Comparison of ENCODE assay signal across 10 cellular contexts in the genomic region with DNA sequence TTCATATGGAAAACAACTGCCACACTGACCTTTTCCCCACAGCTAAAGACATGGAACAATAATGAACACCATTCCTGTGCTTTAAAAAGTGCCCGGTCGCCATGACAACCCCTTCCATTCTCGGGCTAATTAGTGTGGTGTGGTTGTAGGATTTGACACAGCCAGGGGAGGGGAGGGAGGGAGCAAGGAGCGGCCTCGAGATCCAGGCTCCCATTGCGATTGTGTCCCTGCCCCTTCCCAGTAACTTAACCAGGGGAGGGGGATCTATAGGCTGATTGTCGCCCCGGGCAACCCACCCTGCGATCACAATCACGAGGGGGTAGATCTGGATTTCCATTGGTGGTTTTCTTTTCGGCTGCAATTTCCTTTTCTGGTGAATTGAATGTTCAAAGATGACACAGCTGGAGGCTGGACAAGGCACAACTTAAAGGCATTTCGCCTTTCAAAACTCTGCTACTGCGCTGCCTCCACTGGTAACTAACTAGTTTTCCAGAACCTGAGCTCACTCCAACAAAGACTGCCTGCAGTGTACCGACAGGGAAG.
DNase-seq lines count a peak whose midpoint lies in the region; ATAC-seq and TF ChIP-seq lines count a peak whose summit lies in the region.
"Had no signal": no experiment of that assay in that cellular context is flagged by ENCODE, and none has a peak within 500 bp of the region (broad histone marks: within the 10 kb centered on the region; RNA-seq: fewer than 3 reads in every experiment).

No MANE protein-coding gene starts in this region.

- H3K9me3 ChIP-seq in cardiac muscle cell (ENCODE audit: low read depth) (no peaks in the 10 kb centered on the region), psoas muscle (no peaks in the 10 kb centered on the region)
- H3K9me3 ChIP-seq in CD4-positive, alpha-beta memory T cell (ENCODE audit: control insufficient read depth in 1 of 2, low read length in 2 of 2): no peaks in the 10 kb centered on the region

- no peaks in the 10 kb centered on the region; the same call in 1 of the 2 replicates for H3F3A ChIP-seq in GM23338 (replicated peaks; ENCODE audit: low read depth)

- H3K4me2 ChIP-seq in GM23338: peak overlapping the region; percentile 77

- H3K36me3 ChIP-seq in GM23338 (ENCODE audit: insufficient read depth) (peaks cover 31% of the 10 kb centered on the region), cardiac muscle cell (no peaks in the 10 kb centered on the region), psoas muscle (ENCODE audit: insufficient read depth in 1 of 2, low read depth in 1 of 2) (peaks cover 0 to 24% of the 10 kb centered on the region in 2 donors)
- H3K36me3 ChIP-seq in CD4-positive, alpha-beta memory T cell (ENCODE audit: insufficient read depth, low read length): no peaks in the 10 kb centered on the region

- peak; percentile 73 for DNase-seq in GM23338 (ENCODE audit: low spot score)
- DNase-seq in activated naive CD8-positive, alpha-beta T cell treated with anti-CD3 and anti-CD28 coated beads for 36 hours: no peak
- DNase-seq in cardiac muscle cell (ENCODE audit: low read depth in 1 of 2, low spot score in 1 of 2): peak; percentile 43 to 74
- DNase-seq in psoas muscle: no peak
- DNase-seq in mucosa of gallbladder (ENCODE audit: low spot score): no peak
- DNase-seq in NK-92 (lab: John Stamatoyannopoulos, UW; ENCODE audit: unreplicated experiment): no peak
- no peak for DNase-seq in CD4-positive, alpha-beta memory T cell
- no peak for DNase-seq in mesenteric fat pad (ENCODE audit: low spot score)
- DNase-seq: NK-92 treated with Interleukin-12 subunit alpha and Interleukin-12 subunit beta, amount 100 ng/mL, for 24 hours had no signal

- peaks cover 16% of the 10 kb centered on the region for H3K27me3 Mint-ChIP-seq in GM23338 (ENCODE audit: insufficient read depth, low read depth, poor library complexity)
- peaks cover 15% of the 10 kb centered on the region for H3K27me3 Mint-ChIP-seq in activated naive CD8-positive, alpha-beta T cell treated with anti-CD3 and anti-CD28 coated beads for 36 hours
- H3K27me3 Mint-ChIP-seq in CD4-positive, alpha-beta memory T cell: peaks cover 11% of the 10 kb centered on the region in 2 donors

- peaks cover 35% of the 10 kb centered on the region for H3K36me3 Mint-ChIP-seq in GM23338 (ENCODE audit: low read depth)
- no peaks in the 10 kb centered on the region for H3K36me3 Mint-ChIP-seq in activated naive CD8-positive, alpha-beta T cell treated with anti-CD3 and anti-CD28 coated beads for 36 hours
- no peaks in the 10 kb centered on the region for H3K36me3 Mint-ChIP-seq in CD4-positive, alpha-beta memory T cell

- peaks cover 38% of the 10 kb centered on the region for H4K20me1 ChIP-seq in GM23338 (replicated peaks; ENCODE audit: insufficient read depth)

- peaks cover 52% of the 10 kb centered on the region for H3K4me1 Mint-ChIP-seq in GM23338
- peaks cover 4% of the 10 kb centered on the region for H3K4me1 Mint-ChIP-seq in activated naive CD8-positive, alpha-beta T cell treated with anti-CD3 and anti-CD28 coated beads for 36 hours
- H3K4me1 Mint-ChIP-seq in CD4-positive, alpha-beta memory T cell: no peaks in the 10 kb centered on the region
- H3K4me1 Mint-ChIP-seq: activated T-helper 17 cell treated with anti-CD3 and anti-CD28 coated beads, Interleukin-2, amount 50 U/mL, for 72 hours had no signal

- CTCF ChIA-PET in CD4-positive, alpha-beta memory T cell (lab: Charles Lee; ENCODE audit: partially characterized antibody): no interaction called here

- WGBS in psoas muscle, 3 donors: 37 to 43% (median 39%) methylated on average over 14 of the region's 14 CpGs

- H3K27ac ChIP-seq in GM23338 (ENCODE audit: low read depth) (peak overlapping the region; percentile 92), cardiac muscle cell (no peak overlapping the region), psoas muscle (no peak overlapping the region)
- no peak overlapping the region for H3K27ac ChIP-seq in CD4-positive, alpha-beta memory T cell (ENCODE audit: low read depth, low read length)

- H3K4me3 ChIP-seq in GM23338 (peak overlapping the region; percentile 46), cardiac muscle cell (no peak overlapping the region), psoas muscle (peak overlapping the region; percentile 25)
- H3K4me3 ChIP-seq in CD4-positive, alpha-beta memory T cell (ENCODE audit: low read length in 2 of 2): no peak overlapping the region

- H3K4me3 Mint-ChIP-seq in GM23338: peak overlapping the region; percentile 58
- peak overlapping the region; percentile 29 for H3K4me3 Mint-ChIP-seq in activated naive CD8-positive, alpha-beta T cell treated with anti-CD3 and anti-CD28 coated beads for 36 hours
- peak overlapping the region in 3 of 8 donors; percentile 0 to 54 (median 19) for H3K4me3 Mint-ChIP-seq in CD4-positive, alpha-beta memory T cell
- H3K4me3 Mint-ChIP-seq: activated T-helper 17 cell treated with anti-CD3 and anti-CD28 coated beads, Interleukin-2, amount 50 U/mL, for 72 hours had no signal

- intact Hi-C loops in psoas muscle (cut with DNase I): no loop called here
- intact Hi-C loops in CD4-positive, alpha-beta memory T cell (cut with micrococcal nuclease): no loop called here

- no peaks in the 10 kb centered on the region; the same call in 2 of the 3 replicates for H3K9me3 Mint-ChIP-seq in GM23338
- H3K9me3 Mint-ChIP-seq in activated naive CD8-positive, alpha-beta T cell treated with anti-CD3 and anti-CD28 coated beads for 36 hours: no peaks in the 10 kb centered on the region
- peaks cover 0 to 1% (median 0%) of the 10 kb centered on the region in 8 donors for H3K9me3 Mint-ChIP-seq in CD4-positive, alpha-beta memory T cell
- H3K9me3 Mint-ChIP-seq: activated T-helper 17 cell treated with anti-CD3 and anti-CD28 coated beads, Interleukin-2, amount 50 U/mL, for 72 hours had no signal

- no peak for TF ChIP-seq CTCF in GM23338 (conservative IDR thresholded peaks at IDR 0.05; ENCODE audit: low read depth in 2 of 2)
- TF ChIP-seq CTCF in cardiac muscle cell (IDR thresholded peaks at IDR 0.05; ENCODE audit: low read depth, low read length): peak; percentile 6
- no peak for TF ChIP-seq CTCF in psoas muscle (IDR thresholded peaks at IDR 0.05)

- no peaks in the 10 kb centered on the region for H3K9me2 ChIP-seq in GM23338 (ENCODE audit: insufficient read depth)

- POLR2A ChIA-PET in CD4-positive, alpha-beta memory T cell (lab: Charles Lee; ENCODE audit: partially characterized antibody): no interaction called here

- peaks cover 52% of the 10 kb centered on the region for H3K4me1 ChIP-seq in GM23338 (ENCODE audit: insufficient read depth)
- no peaks in the 10 kb centered on the region for H3K4me1 ChIP-seq in cardiac muscle cell (ENCODE audit: low read depth)
- no peaks in the 10 kb centered on the region for H3K4me1 ChIP-seq in psoas muscle
- H3K4me1 ChIP-seq in CD4-positive, alpha-beta memory T cell (ENCODE audit: insufficient read depth, low read length): no peaks in the 10 kb centered on the region

- H3K27ac Mint-ChIP-seq in GM23338: peak overlapping the region; percentile 71
- H3K27ac Mint-ChIP-seq in activated naive CD8-positive, alpha-beta T cell treated with anti-CD3 and anti-CD28 coated beads for 36 hours: no peak overlapping the region
- H3K27ac Mint-ChIP-seq in CD4-positive, alpha-beta memory T cell: no peak overlapping the region
- H3K27ac Mint-ChIP-seq: activated T-helper 17 cell treated with anti-CD3 and anti-CD28 coated beads, Interleukin-2, amount 50 U/mL, for 72 hours had no signal

- no peaks in the 10 kb centered on the region for H3K27me3 ChIP-seq in GM23338 (ENCODE audit: insufficient read depth)
- H3K27me3 ChIP-seq in cardiac muscle cell: no peaks in the 10 kb centered on the region
- no peaks in the 10 kb centered on the region for H3K27me3 ChIP-seq in psoas muscle (ENCODE audit: insufficient read depth in 3 of 3, low read length in 2 of 3)
- peaks cover 3% of the 10 kb centered on the region for H3K27me3 ChIP-seq in CD4-positive, alpha-beta memory T cell (ENCODE audit: insufficient read depth, low read length)

- H3K79me2 ChIP-seq in GM23338 (replicated peaks; ENCODE audit: insufficient read depth): peaks cover 97% of the 10 kb centered on the region

- ATAC-seq in GM23338 (peak; percentile 83), psoas muscle (no peak)
- ATAC-seq: activated T-helper 17 cell treated with anti-CD3 and anti-CD28 coated beads, Interleukin-2, amount 50 U/mL, for 72 hours had no signal

- no peak overlapping the region for H2AFZ ChIP-seq in GM23338

TF ChIP-seq in GM23338, 12 proteins besides CTCF, POLR2A, EP300 and RAD21 (continues in another document):
- peak; percentile 20; the same call in 1 of the 2 replicates for TF ChIP-seq POLR2AphosphoS5 (IDR thresholded peaks at IDR 0.05; ENCODE audit: low read depth)

Comparison
In these comparisons a context has a peak if more than half of its experiments do, and no peak if none do; other contexts are left out.
1. DNase-seq: peak in GM23338 (single experiment) and cardiac muscle cell (2 of 2); none in activated naive CD8-positive, alpha-beta T cell treated with anti-CD3 and anti-CD28 coated beads for 36 hours (single experiment), psoas muscle (0 of 2), mucosa of gallbladder (single experiment), NK-92 (single experiment), CD4-positive, alpha-beta memory T cell (0 of 5) and mesenteric fat pad (single experiment).
2. H3K4me3 ChIP-seq: peak in GM23338 (single experiment) and psoas muscle (single experiment); none in cardiac muscle cell (single experiment) and CD4-positive, alpha-beta memory T cell (0 of 2).